Comparison of ENCODE assay signal across 8 cellular contexts in genomic region chr1:35220976-35221375, GRCh38. TPM values are rescaled to one million over a fixed set of nuclear protein-coding genes. Genes with fewer than 3 reads are reported as not detected.
DNase-seq lines count a peak whose midpoint lies in the region; ATAC-seq and TF ChIP-seq lines count a peak whose summit lies in the region.

No MANE protein-coding gene starts in this region.

- TF ChIP-seq CTCF in CD8-positive, alpha-beta T cell (IDR thresholded peaks at IDR 0.05), result peak; percentile 45
- TF ChIP-seq CTCF in GM20000 (IDR thresholded peaks at IDR 0.05; ENCODE audit: extremely low read depth, missing control alignments) (peak; percentile 26), mucosa of descending colon (IDR thresholded peaks at IDR 0.05) (no peak)

- peak in 2 of 7 experiments; percentile 8 to 14 for DNase-seq in CD8-positive, alpha-beta T cell
- DNase-seq in GM20000 (ENCODE audit: low spot score) (peak; percentile 36), T-cell (peak in 9 of 34 experiments; percentile 1 to 11 (median 4)), islet precursor cell (peak; percentile 67), mucosa of descending colon (no peak)

- no peaks in the 10 kb centered on the region for H3K9me3 Mint-ChIP-seq in CD8-positive, alpha-beta T cell
- no peaks in the 10 kb centered on the region for H3K9me3 Mint-ChIP-seq in T-cell

- no peaks in the 10 kb centered on the region for H3K4me1 Mint-ChIP-seq in CD8-positive, alpha-beta T cell (ENCODE audit: low read depth)
- no peaks in the 10 kb centered on the region for H3K4me1 Mint-ChIP-seq in T-cell

- no peak overlapping the region for H3K27ac ChIP-seq in CD8-positive, alpha-beta T cell (ENCODE audit: low read depth, low read length)

- no peaks in the 10 kb centered on the region for H3K27me3 ChIP-seq in CD8-positive, alpha-beta T cell (ENCODE audit: insufficient read depth, low read length)

- no peak overlapping the region for H3K27ac Mint-ChIP-seq in CD8-positive, alpha-beta T cell
- H3K27ac Mint-ChIP-seq in T-cell, result no peak overlapping the region

- no peaks in the 10 kb centered on the region for H3K9me3 ChIP-seq in CD8-positive, alpha-beta T cell (ENCODE audit: low read length)
- no peaks in the 10 kb centered on the region for H3K9me3 ChIP-seq in mucosa of descending colon

- CTCF ChIA-PET in CD8-positive, alpha-beta T cell (lab: Charles Lee), result interaction anchor here (1.1 to 1.2 kb wide), 3 partner anchors 13 to 78 kb away, joined by 3 read pairs; no protein-coding TSS in a partner anchor
- CTCF ChIA-PET in T-cell (lab: Charles Lee), result no interaction called here

- H3K36me3 Mint-ChIP-seq in CD8-positive, alpha-beta T cell, result no peaks in the 10 kb centered on the region
- H3K36me3 Mint-ChIP-seq in T-cell, result no peaks in the 10 kb centered on the region

- H3K4me3 ChIP-seq in CD8-positive, alpha-beta T cell (ENCODE audit: low read depth, low read length), result no peak overlapping the region
- H3K4me3 ChIP-seq in mucosa of descending colon, result no peak overlapping the region

- H3K4me1 ChIP-seq in CD8-positive, alpha-beta T cell (ENCODE audit: insufficient read depth, low read length), result no peaks in the 10 kb centered on the region
- H3K4me1 ChIP-seq in mucosa of descending colon (ENCODE audit: low read depth), result no peaks in the 10 kb centered on the region

- POLR2A ChIA-PET in CD8-positive, alpha-beta T cell (lab: Charles Lee), result no interaction called here
- POLR2A ChIA-PET in T-cell (lab: Charles Lee), result no interaction called here

- peak; percentile 72 for ATAC-seq in CD8-positive, alpha-beta T cell
- ATAC-seq in T-cell (replicated peaks in 1 of 4) (peak; percentile 58 to 63 (median 62)), mucosa of descending colon (no peak), HG03571 (IDR thresholded peaks at IDR 0.05; ENCODE audit: unreplicated experiment) (no peak), HG03095 (IDR thresholded peaks at IDR 0.05; ENCODE audit: unreplicated experiment) (no peak), HG03378 (IDR thresholded peaks at IDR 0.05; ENCODE audit: unreplicated experiment) (no peak)

- no peaks in the 10 kb centered on the region for H3K27me3 Mint-ChIP-seq in CD8-positive, alpha-beta T cell (ENCODE audit: low read depth)
- H3K27me3 Mint-ChIP-seq in T-cell, result no peaks in the 10 kb centered on the region

- intact Hi-C loops in CD8-positive, alpha-beta T cell (cut with DNase I, micrococcal nuclease), result no loop called here
- intact Hi-C loops in mucosa of descending colon (cut with DNase I, micrococcal nuclease), result no loop called here

- no peak overlapping the region for H3K4me3 Mint-ChIP-seq in CD8-positive, alpha-beta T cell
- no peak overlapping the region for H3K4me3 Mint-ChIP-seq in T-cell

- no peaks in the 10 kb centered on the region for H3K36me3 ChIP-seq in CD8-positive, alpha-beta T cell (ENCODE audit: insufficient read depth, low read length)
- H3K36me3 ChIP-seq in mucosa of descending colon (ENCODE audit: low read depth), result no peaks in the 10 kb centered on the region

RNA-seq across cellular contexts. Expression of gene SFPQ, which starts 28.0 kb away (rescaled TPM):
- 100 to 1,000 TPM; 801 to 841 TPM for total RNA-seq in CD8-positive, alpha-beta T cell
- total RNA-seq in T-cell, result 100 to 1,000 TPM; 287 to 589 (median 319) TPM
- total RNA-seq in mucosa of descending colon, result 100 to 1,000 TPM; 164 to 196 (median 174) TPM

RNA-seq across cellular contexts. Expression of gene ZMYM4, which starts 47.5 kb away (rescaled TPM):
- total RNA-seq in CD8-positive, alpha-beta T cell, result 10 to 100 TPM; 32.1 to 36.5 TPM
- 10 to 100 TPM; 28.7 to 41.7 (median 38.5) TPM for total RNA-seq in T-cell
- 10 to 100 TPM; 30.5 to 46.6 (median 31.6) TPM for total RNA-seq in mucosa of descending colon

Comparison
In these comparisons a context has a peak if more than half of its experiments do, and no peak if none do; other contexts are left out.
1. ATAC-seq: peak in CD8-positive, alpha-beta T cell (single experiment) and T-cell (4 of 4); none in mucosa of descending colon (single experiment), HG03571 (single experiment), HG03095 (single experiment) and HG03378 (single experiment).
2. DNase-seq: peak in GM20000 (single experiment) and islet precursor cell (single experiment); none in mucosa of descending colon (0 of 3).